Comparison of ENCODE assay signal across 24 cellular contexts in the genomic region with DNA sequence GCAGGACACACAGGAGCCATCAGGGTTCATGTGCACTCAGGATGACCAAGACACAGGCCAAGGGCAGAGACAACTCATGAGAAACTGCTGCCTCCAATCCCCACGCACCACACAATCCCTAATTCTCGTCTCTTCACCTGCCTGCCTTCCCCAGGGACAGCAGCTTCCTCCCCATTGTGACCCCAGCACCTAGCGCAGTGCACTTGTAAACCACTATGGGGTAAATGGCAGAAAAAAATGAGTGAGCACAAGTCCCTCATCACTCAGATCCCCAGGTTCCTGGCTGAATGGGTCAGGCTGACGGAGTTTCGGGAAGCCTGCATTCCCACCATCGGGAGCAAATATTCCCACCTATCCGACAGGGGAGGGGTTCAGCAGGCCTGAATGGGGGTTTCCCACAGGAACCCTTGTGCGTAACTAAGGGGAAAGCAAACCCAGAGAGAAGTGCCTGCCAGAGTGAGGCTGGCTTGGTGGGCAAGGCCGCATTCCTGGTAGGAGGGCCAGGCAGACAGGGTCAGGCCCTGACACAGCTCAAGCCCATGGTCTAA. TPM values are rescaled to one million over a fixed set of nuclear protein-coding genes. Genes with fewer than 3 reads are reported as not detected.
DNase-seq lines count a peak whose midpoint lies in the region; ATAC-seq and TF ChIP-seq lines count a peak whose summit lies in the region.
"Had no signal": no experiment of that assay in that cellular context is flagged by ENCODE, and none has a peak within 500 bp of the region (broad histone marks: within the 10 kb centered on the region; RNA-seq: fewer than 3 reads in every experiment).

No MANE protein-coding gene starts in this region.

- H3K36me3 ChIP-seq in BLaER1 (peaks cover 100% of the 10 kb centered on the region), H7 (replicated peaks; ENCODE audit: control insufficient read depth, insufficient read depth, low read length) (peaks cover 77% of the 10 kb centered on the region), gastroesophageal sphincter (peaks cover 0 to 100% of the 10 kb centered on the region in 2 donors), SJCRH30 (peaks cover 22% of the 10 kb centered on the region; the same call in 1 of the 2 replicates)

- no peak for TF ChIP-seq POLR2A in gastroesophageal sphincter (IDR thresholded peaks at IDR 0.05)

- 0 out of 2 replicates have a peak overlapping the region, but pooled peaks have one; percentile 10 for H3K9ac ChIP-seq in BLaER1

- TF ChIP-seq CTCF in gastroesophageal sphincter (IDR thresholded peaks at IDR 0.05), result no peak

- no peak for TF ChIP-seq EP300 in gastroesophageal sphincter (IDR thresholded peaks at IDR 0.05)

- H3K27me3 ChIP-seq in BLaER1 (no peaks in the 10 kb centered on the region), H7 (ENCODE audit: control insufficient read depth, insufficient read depth, low read length) (no peaks in the 10 kb centered on the region), gastroesophageal sphincter (no peaks in the 10 kb centered on the region), SJCRH30 (no peaks in the 10 kb centered on the region)
- H3K27me3 ChIP-seq: pancreas, right atrium auricular region, transverse colon had no signal

- WGBS in gastroesophageal sphincter (ENCODE audit: low coverage in 1 of 2), 2 donors, result 80 to 88% methylated on average over 4 of the region's 9 CpGs

- H3K4me3 ChIP-seq in BLaER1 (no peak overlapping the region), H7 (ENCODE audit: insufficient read depth, low read depth, low read length) (no peak overlapping the region), gastroesophageal sphincter (no peak overlapping the region), SJCRH30 (no peak overlapping the region)
- H3K4me3 ChIP-seq: pancreas, right atrium auricular region, transverse colon had no signal

- H3K4me1 ChIP-seq in BLaER1, result peaks cover 12% of the 10 kb centered on the region
- peaks cover 0 to 34% (median 0%) of the 10 kb centered on the region in 3 donors for H3K4me1 ChIP-seq in gastroesophageal sphincter
- no peaks in the 10 kb centered on the region for H3K4me1 ChIP-seq in SJCRH30
- H3K4me1 ChIP-seq: pancreas, right atrium auricular region had no signal

- no peaks in the 10 kb centered on the region for H3K9me3 ChIP-seq in BLaER1
- H3K9me3 ChIP-seq in gastroesophageal sphincter, result no peaks in the 10 kb centered on the region
- no peaks in the 10 kb centered on the region for H3K9me3 ChIP-seq in SJCRH30 (replicated peaks)
- H3K9me3 ChIP-seq: pancreas, right atrium auricular region, transverse colon had no signal

- no peak overlapping the region for H3K27ac ChIP-seq in BLaER1
- H3K27ac ChIP-seq in gastroesophageal sphincter, result peak overlapping the region in 3 of 4 donors; percentile 0 to 92 (median 31)
- no peak overlapping the region for H3K27ac ChIP-seq in SJCRH30
- H3K27ac ChIP-seq: pancreas, right atrium auricular region, transverse colon had no signal

- ATAC-seq in gastroesophageal sphincter, result no peak
- ATAC-seq in sciatic nerve, result no peak
- ATAC-seq in HG03108 (IDR thresholded peaks at IDR 0.05; ENCODE audit: unreplicated experiment), result no peak
- ATAC-seq: left colon, pancreas, PC-3 had no signal

- H4K20me1 ChIP-seq in BLaER1, result peaks cover 90% of the 10 kb centered on the region

- intact Hi-C loops in sciatic nerve (cut with DNase I), result no loop called here

- H3K4me2 ChIP-seq in BLaER1, result no peak overlapping the region

- DNase-seq in H7 (peak; percentile 27), sciatic nerve (ENCODE audit: low spot score) (peak; percentile 36), SJCRH30 (no peak)
- no peak for DNase-seq in stimulated activated CD8-positive, alpha-beta memory T cell treated with anti-CD3 and anti-CD28 coated beads, Interleukin-4, amount 100 ng/mL, for 48 hours
- DNase-seq: activated CD4-positive, alpha-beta T cell treated with anti-CD3 and anti-CD28 coated beads, Interleukin-2, amount 10 ng/mL, durations not matched to agents 24 days and 14 days; activated CD8-positive, alpha-beta memory T cell treated with anti-CD3 and anti-CD28 coated beads for 24 hours; C1 segment of cervical spinal cord; cerebellar nuclear complex; HCEC 1CT; left colon; NCI-H1417; NCI-H2029; NCI-H526; NK-92 treated with Interleukin-12 subunit alpha and Interleukin-12 subunit beta, amount 100 ng/mL, for 24 hours; PC-3; Right ventricle myocardium superior; stimulated activated CD4-positive, alpha-beta T cell treated with anti-CD3 and anti-CD28 coated beads, Interleukin-4, amount 100 ng/mL, for 1 hour; transverse colon had no signal

RNA-seq across cellular contexts. Expression of a gene that starts 18.8 kb away (rescaled TPM):
- total RNA-seq in H7 (2014; rRNA removed; shearing (Covaris generic)), result 46.5 and 65.7 TPM in 2 replicates
- 100 to 1,000 TPM; 125 to 186 (median 147) TPM for total RNA-seq in gastroesophageal sphincter
- 121 TPM for total RNA-seq in sciatic nerve
- total RNA-seq in SJCRH30 (2014; rRNA removed; shearing (Covaris generic)), result 23.4 and 45.0 TPM in 2 replicates

RNA-seq across cellular contexts. Expression of a gene that starts 28.8 kb away (rescaled TPM):
- 51.4 and 59.1 TPM in 2 replicates for total RNA-seq in H7 (2014; rRNA removed; shearing (Covaris generic))
- total RNA-seq in gastroesophageal sphincter, result 10 to 100 TPM; 10.2 to 32.6 (median 26.3) TPM
- total RNA-seq in sciatic nerve, result 10.6 TPM
- 11.3 and 12.0 TPM in 2 replicates for total RNA-seq in SJCRH30 (2014; rRNA removed; shearing (Covaris generic))

RNA-seq across cellular contexts. Expression of a gene that starts 28.9 kb away (rescaled TPM):
- total RNA-seq in H7 (2014; rRNA removed; shearing (Covaris generic)), result 222 and 264 TPM in 2 replicates
- total RNA-seq in gastroesophageal sphincter (100 to 1,000 TPM; 200 to 329 (median 260) TPM), sciatic nerve (154 TPM)
- total RNA-seq in SJCRH30 (2014; rRNA removed; shearing (Covaris generic)), result 491 and 498 TPM in 2 replicates

RNA-seq across cellular contexts. Expression of a gene that starts 35.4 kb away (rescaled TPM):
- 13.4 and 18.5 TPM in 2 replicates for total RNA-seq in H7 (2014; rRNA removed; shearing (Covaris generic))
- total RNA-seq in gastroesophageal sphincter, result 1 to 10 TPM; 3.0 to 6.8 (median 5.2) TPM
- 7.5 TPM for total RNA-seq in sciatic nerve
- 12.4 and 12.8 TPM in 2 replicates for total RNA-seq in SJCRH30 (2014; rRNA removed; shearing (Covaris generic))

RNA-seq across cellular contexts. Expression of a gene that starts 39.1 kb away (rescaled TPM):
- total RNA-seq in H7 (2014; rRNA removed; shearing (Covaris generic)), result 0.07 and 0.67 TPM in 2 replicates
- total RNA-seq in gastroesophageal sphincter (not detected), sciatic nerve (0.27 TPM)
- 0.30 and 0.35 TPM in 2 replicates for total RNA-seq in SJCRH30 (2014; rRNA removed; shearing (Covaris generic))
- total RNA-seq: dermis microvascular lymphatic vessel endothelial cell, left colon, PC-3, right atrium auricular region, Right ventricle myocardium superior, transverse colon had no signal

Comparison
In these comparisons a context has a peak if more than half of its experiments do, and no peak if none do; other contexts are left out.
1. H3K27ac ChIP-seq: peak in gastroesophageal sphincter (3 of 4); none in BLaER1 (single experiment) and SJCRH30 (single experiment).
2. DNase-seq: peak in H7 (single experiment) and sciatic nerve (single experiment); none in stimulated activated CD8-positive, alpha-beta memory T cell treated with anti-CD3 and anti-CD28 coated beads, Interleukin-4, amount 100 ng/mL, for 48 hours (single experiment) and SJCRH30 (0 of 2).